8 cellular contexts compared by ENCODE assay signal in the genomic region with DNA sequence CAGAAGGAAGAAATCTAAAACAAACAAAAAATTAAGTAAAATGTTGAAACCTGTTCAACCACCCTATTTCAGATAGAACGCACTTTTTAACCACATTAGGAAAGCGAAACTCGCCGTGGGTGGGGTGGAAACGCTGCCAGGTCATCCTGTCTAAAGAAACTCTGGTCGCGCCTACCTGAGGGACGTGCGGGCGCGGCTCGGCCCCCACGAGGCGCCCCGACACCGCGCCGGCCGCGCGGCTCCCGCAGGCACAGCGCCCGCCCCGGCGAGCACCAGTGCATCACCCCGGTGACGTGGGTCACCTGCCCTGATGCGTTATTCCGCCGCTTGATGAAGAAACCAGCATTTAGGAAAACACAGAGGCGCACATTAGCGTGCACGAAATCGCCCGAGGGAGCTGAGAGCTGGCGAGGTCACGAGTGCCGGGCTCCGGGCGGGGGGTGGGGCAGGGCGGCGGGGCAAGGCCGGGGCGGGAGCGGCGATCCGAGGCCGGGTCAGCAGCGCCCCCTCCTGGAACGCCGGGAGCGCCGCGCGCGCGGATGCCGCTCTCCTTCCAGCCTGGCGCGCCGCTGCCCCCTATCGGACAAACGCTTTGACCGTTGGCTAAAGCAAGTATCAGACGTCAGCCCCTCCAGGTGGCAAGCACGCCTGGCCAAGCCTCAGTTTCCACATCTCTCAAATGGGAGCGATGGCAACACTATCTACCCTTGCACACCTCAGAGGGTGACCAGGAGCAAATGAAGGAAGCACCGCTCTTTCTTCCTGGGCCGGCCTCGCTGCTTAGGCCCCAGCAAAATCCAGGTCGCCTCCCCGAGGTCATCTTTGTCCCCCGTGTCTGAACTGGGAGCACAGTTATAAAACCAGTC. TPM values are rescaled to one million over a fixed set of nuclear protein-coding genes. Genes with fewer than 3 reads are reported as not detected.
DNase-seq lines count a peak whose midpoint lies in the region; ATAC-seq and TF ChIP-seq lines count a peak whose summit lies in the region.

No MANE protein-coding gene starts in this region.

- H3K27me3 ChIP-seq in psoas muscle (ENCODE audit: insufficient read depth in 3 of 3, low read length in 2 of 3) = no peaks in the 10 kb centered on the region

- DNase-seq in GM12864 (ENCODE audit: low read depth) (no peak), NCI-H1436 (lab: John Stamatoyannopoulos, UW) (peak; percentile 88), T-helper 1 cell (peak; percentile 85 to 95 (median 91)), amygdala (lab: John Stamatoyannopoulos, UW) (peak; percentile 27 to 97 (median 82)), left ventricle myocardium superior (peak; percentile 98), psoas muscle (peak; percentile 95 to 98)

- H3K9me3 ChIP-seq in psoas muscle = no peaks in the 10 kb centered on the region

- H3K36me3 ChIP-seq in psoas muscle (ENCODE audit: insufficient read depth in 1 of 2, low read depth in 1 of 2) (no peaks in the 10 kb centered on the region), urinary bladder (ENCODE audit: insufficient read depth) (no peaks in the 10 kb centered on the region)

- WGBS in psoas muscle, 3 donors = 6% methylated on average over 63 to 74 of the region's 74 CpGs
- WGBS in urinary bladder = 6% methylated on average over 74 of the region's 74 CpGs

- H3K4me3 ChIP-seq in GM12864 (ENCODE audit: low read depth, low read length) = peak overlapping the region; percentile 60
- peak overlapping the region; percentile 70 for H3K4me3 ChIP-seq in psoas muscle
- H3K4me3 ChIP-seq in urinary bladder (ENCODE audit: low read depth, low read length) = peak overlapping the region; percentile 66

- H3K27ac ChIP-seq in psoas muscle = peak overlapping the region; percentile 54
- H3K27ac ChIP-seq in urinary bladder (ENCODE audit: low read depth) = peak overlapping the region; percentile 78

- intact Hi-C loops in left ventricle myocardium superior (cut with micrococcal nuclease) = no loop called here
- intact Hi-C loops in psoas muscle (cut with DNase I) = loop anchor here (1.0 to 5.0 kb wide), 6 partner anchors 36 to 191 kb away; partner anchors contain the start of gene AP5B1 (in 2 of the 2)

- H3K4me1 ChIP-seq in psoas muscle = no peaks in the 10 kb centered on the region
- peaks cover 1% of the 10 kb centered on the region for H3K4me1 ChIP-seq in urinary bladder (ENCODE audit: insufficient read depth)

- TF ChIP-seq CTCF in GM12864 (IDR thresholded peaks at IDR 0.05; ENCODE audit: low read depth, low read length, missing control alignments) (peak; percentile 97), psoas muscle (IDR thresholded peaks at IDR 0.05) (peak; percentile 100)

- ATAC-seq in HG02678 (IDR thresholded peaks at IDR 0.05; ENCODE audit: unreplicated experiment) = peak; percentile 83
- peak; percentile 99 for ATAC-seq in left ventricle myocardium superior
- peak; percentile 96 to 99 (median 98) for ATAC-seq in psoas muscle

RNA-seq across cellular contexts. Expression of gene SNX32, which starts 15.7 kb away (rescaled TPM):
- not detected for total RNA-seq in left ventricle myocardium superior
- not detected for total RNA-seq in psoas muscle
- polyA plus RNA-seq in psoas muscle = under 1 TPM in 2 of 3 donors, not detected in 1; 0.05 to 0.20 TPM
- total RNA-seq in urinary bladder = 0.85 TPM
- 2.0 TPM for polyA plus RNA-seq in urinary bladder

RNA-seq across cellular contexts. Expression of gene OVOL1, which starts 31.2 kb away (rescaled TPM):
- total RNA-seq in left ventricle myocardium superior (not detected), psoas muscle (not detected), urinary bladder (4.7 TPM)
- polyA plus RNA-seq in psoas muscle (under 1 TPM in 1 of 3 donors, not detected in 2; 0.01 TPM), urinary bladder (5.1 TPM)

RNA-seq across cellular contexts. Expression of gene AP5B1, which starts 37.3 kb away (rescaled TPM):
- total RNA-seq in left ventricle myocardium superior (6.7 TPM), psoas muscle (10 to 100 TPM in 2 of 4 donors, 1 to 10 TPM in 2; 8.8 to 16.3 (median 12.7) TPM), urinary bladder (3.0 TPM)
- polyA plus RNA-seq in psoas muscle (10 to 100 TPM in 1 of 3 donors, 1 to 10 TPM in 2; 6.1 to 20.5 (median 6.4) TPM), urinary bladder (14.7 TPM)

RNA-seq across cellular contexts. Expression of gene CFL1, which starts 39.9 kb away (rescaled TPM):
- total RNA-seq in left ventricle myocardium superior (334 TPM), psoas muscle (100 to 1,000 TPM; 175 to 388 (median 238) TPM), urinary bladder (231 TPM)
- polyA plus RNA-seq in psoas muscle (100 to 1,000 TPM; 190 to 843 (median 225) TPM), urinary bladder (728 TPM)

RNA-seq across cellular contexts. Expression of gene MUS81, which starts 42.2 kb away (rescaled TPM):
- 37.8 TPM for total RNA-seq in left ventricle myocardium superior
- total RNA-seq in psoas muscle = 10 to 100 TPM; 28.0 to 35.6 (median 31.4) TPM
- 10 to 100 TPM; 32.5 to 55.3 (median 44.4) TPM for polyA plus RNA-seq in psoas muscle
- total RNA-seq in urinary bladder = 38.2 TPM
- polyA plus RNA-seq in urinary bladder = 65.4 TPM
